ENCODE assay signal across 19 cellular contexts in the genomic region with DNA sequence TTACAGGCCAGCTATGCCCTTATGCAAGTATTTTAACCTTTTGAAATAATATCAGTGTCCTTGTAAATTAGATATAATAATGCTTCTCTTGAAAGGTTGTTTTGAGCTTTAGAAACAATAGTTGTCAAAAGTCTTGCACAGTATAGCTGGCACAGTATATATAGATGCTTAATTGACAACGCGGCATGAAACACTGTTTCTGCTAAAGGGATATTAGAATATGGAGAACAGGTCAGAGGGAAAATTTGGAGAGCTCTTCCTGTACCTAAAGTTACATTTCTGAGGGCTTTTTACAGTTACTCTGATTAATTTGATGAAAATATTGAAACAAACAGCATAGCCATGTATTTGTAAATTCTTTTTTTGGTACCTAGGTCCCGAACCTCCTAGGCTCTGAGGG.
"Had no signal": no experiment of that assay in that cellular context is flagged by ENCODE, and none has a peak within 500 bp of the region (broad histone marks: within the 10 kb centered on the region; RNA-seq: fewer than 3 reads in every experiment).

No MANE protein-coding gene starts in this region.

- H3K27me3 Mint-ChIP-seq: memory B cell; naive B cell; stimulated activated naive CD8-positive, alpha-beta T cell treated with anti-CD3 and anti-CD28 coated beads, Interleukin-15, amount 100 ng/mL, for 72 hours had no signal

- H3K36me3 ChIP-seq: thyroid gland had no signal

- H3K27ac ChIP-seq: adrenal gland, cardiac muscle cell, neutrophil, parathyroid adenoma, WERI-Rb-1 had no signal

- H3K27ac Mint-ChIP-seq: activated T-helper 1 cell treated with anti-CD3 and anti-CD28 coated beads, Interleukin-12 subunit alpha, Interleukin-12 subunit beta, Interleukin-2, Interleukin-4 antibody, amounts not matched to agents 30 ng/mL and 10 ng/mL and 1 ng/mL, durations not matched to agents 14 hours and 24 hours and 36 hours; memory B cell had no signal

- H3K4me3 ChIP-seq: adrenal gland, cardiac muscle cell, mucosa of descending colon, thyroid gland had no signal

- H3K9me3 ChIP-seq: adrenal gland, mucosa of descending colon, neutrophil, thyroid gland had no signal

- ATAC-seq: activated naive CD4-positive, alpha-beta T cell treated with anti-CD3 and anti-CD28 coated beads, Interleukin-2, amount 50 U/mL, for 72 hours; mucosa of descending colon; stimulated activated naive CD8-positive, alpha-beta T cell treated with anti-CD3 and anti-CD28 coated beads, Interleukin-15, amount 100 ng/mL, for 72 hours had no signal

- H3K9me3 Mint-ChIP-seq: activated naive CD4-positive, alpha-beta T cell treated with anti-CD3 and anti-CD28 coated beads, Interleukin-2, amount 50 U/mL, for 72 hours; activated T-helper 1 cell treated with anti-CD3 and anti-CD28 coated beads, Interleukin-12 subunit alpha, Interleukin-12 subunit beta, Interleukin-2, Interleukin-4 antibody, amounts not matched to agents 30 ng/mL and 10 ng/mL and 1 ng/mL, durations not matched to agents 14 hours and 24 hours and 36 hours; memory B cell; naive B cell; stimulated activated naive CD8-positive, alpha-beta T cell treated with anti-CD3 and anti-CD28 coated beads, Interleukin-15, amount 100 ng/mL, for 72 hours had no signal

- H3K27me3 ChIP-seq: adrenal gland, cardiac muscle cell, neutrophil, thyroid gland had no signal

- DNase-seq: activated CD4-positive, alpha-beta T cell treated with anti-CD3 and anti-CD28 coated beads, Interleukin-2, amount 50 U/mL, for 48 hours; activated gamma-delta T cell treated with Interleukin-2 at 50 U/mL for 16 hours; activated T-cell treated with anti-CD3 and anti-CD28 coated beads for 4 hours; left ventricle myocardium superior; mucosa of descending colon; naive B cell; stimulated activated CD4-positive, alpha-beta T cell treated with anti-CD3 and anti-CD28 coated beads, Interleukin-1b, Interleukin-23, amount 100 ng/mL, for 48 hours; stimulated activated naive CD8-positive, alpha-beta T cell treated with anti-CD3 and anti-CD28 coated beads, Interleukin-15, amount 100 ng/mL, for 72 hours; SW 1271; T-helper 2 cell; WERI-Rb-1 had no signal

- H3K36me3 Mint-ChIP-seq: naive B cell had no signal

- H3K4me3 Mint-ChIP-seq: activated T-helper 1 cell treated with anti-CD3 and anti-CD28 coated beads, Interleukin-12 subunit alpha, Interleukin-12 subunit beta, Interleukin-2, Interleukin-4 antibody, amounts not matched to agents 30 ng/mL and 10 ng/mL and 1 ng/mL, durations not matched to agents 14 hours and 24 hours and 36 hours; memory B cell; naive B cell; stimulated activated naive CD8-positive, alpha-beta T cell treated with anti-CD3 and anti-CD28 coated beads, Interleukin-15, amount 100 ng/mL, for 72 hours had no signal

- H3K9ac ChIP-seq: parathyroid adenoma had no signal
